ENCODE assay signal across 39 cellular contexts in the genomic region with DNA sequence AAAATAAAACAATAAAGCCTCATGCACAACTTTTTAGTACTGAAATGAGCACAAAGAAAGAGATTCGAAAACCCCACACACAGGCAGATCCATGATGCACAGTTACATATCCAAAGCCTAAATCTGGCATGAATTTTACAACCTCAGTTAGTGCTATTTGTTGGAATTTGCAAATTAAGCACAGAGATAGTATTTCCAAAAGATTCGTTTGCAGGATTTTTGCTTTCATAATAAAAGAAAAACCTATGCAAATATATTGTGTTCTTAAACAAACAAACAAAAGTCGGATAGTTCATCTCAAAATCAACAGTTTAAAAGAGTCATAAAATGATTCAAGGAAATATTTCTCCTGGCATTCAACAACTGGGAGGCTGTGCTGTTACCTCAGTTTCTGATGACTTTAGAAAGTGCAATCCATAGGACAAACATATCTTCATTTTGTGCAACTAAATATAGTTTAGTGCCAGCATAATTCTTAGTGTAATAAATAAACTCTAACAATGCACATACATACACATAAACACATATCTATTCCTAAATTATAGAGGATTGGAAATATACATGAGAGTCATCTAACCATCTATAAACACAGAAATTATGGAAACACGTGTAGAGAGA. TPM values are rescaled to one million over a fixed set of nuclear protein-coding genes. Genes with fewer than 3 reads are reported as not detected.
"Had no signal": no experiment of that assay in that cellular context is flagged by ENCODE, and none has a peak within 500 bp of the region (broad histone marks: within the 10 kb centered on the region; RNA-seq: fewer than 3 reads in every experiment).

No MANE protein-coding gene starts in this region.

- H3K36me3 Mint-ChIP-seq: activated CD4-positive, alpha-beta memory T cell treated with anti-CD3 and anti-CD28 coated beads for 36 hours; T-cell had no signal

- H3K36me3 ChIP-seq: brain microvascular endothelial cell, cardiac muscle cell had no signal

- H3K27ac Mint-ChIP-seq: activated B cell treated with CpG ODN at 0.5 μM for 24 hours; activated CD4-positive, alpha-beta memory T cell treated with anti-CD3 and anti-CD28 coated beads for 36 hours; activated naive CD4-positive, alpha-beta T cell treated with anti-CD3 and anti-CD28 coated beads for 36 hours; activated naive CD4-positive, alpha-beta T cell treated with anti-CD3 and anti-CD28 coated beads, Interleukin-2, amount 50 U/mL, for 72 hours; activated T-helper 1 cell treated with anti-CD3 and anti-CD28 coated beads, Interleukin-12 subunit alpha, Interleukin-12 subunit beta, Interleukin-2, Interleukin-4 antibody, amounts not matched to agents 30 ng/mL and 10 ng/mL and 1 ng/mL, durations not matched to agents 14 hours and 24 hours and 36 hours; T-cell; T-helper 17 cell had no signal

- ATAC-seq: activated naive CD4-positive, alpha-beta T cell treated with anti-CD3 and anti-CD28 coated beads, Interleukin-2, amount 50 U/mL, for 72 hours; activated T-cell treated with anti-CD3 and anti-CD28 coated beads, Interleukin-2, amount 50 U/mL, for 4 hours; PC-3; Right ventricle myocardium inferior; SK-N-SH treated with all-trans-retinoic acid at 6 μM for 48 hours; T-cell; T-helper 17 cell had no signal

- FAIRE-seq: RCC 7860 had no signal

- H3K4me3 ChIP-seq: cardiac muscle cell had no signal

- H3K27ac ChIP-seq: brain microvascular endothelial cell, cardiac muscle cell, RWPE1, VCaP had no signal

- H3K4me3 Mint-ChIP-seq: activated B cell treated with CpG ODN at 0.5 μM for 24 hours; activated CD4-positive, alpha-beta memory T cell treated with anti-CD3 and anti-CD28 coated beads for 36 hours; activated naive CD4-positive, alpha-beta T cell treated with anti-CD3 and anti-CD28 coated beads for 36 hours; activated T-cell treated with anti-CD3 and anti-CD28 coated beads, Interleukin-2, amount 50 U/mL, for 4 hours; activated T-helper 1 cell treated with anti-CD3 and anti-CD28 coated beads, Interleukin-12 subunit alpha, Interleukin-12 subunit beta, Interleukin-2, Interleukin-4 antibody, amounts not matched to agents 30 ng/mL and 10 ng/mL and 1 ng/mL, durations not matched to agents 14 hours and 24 hours and 36 hours; central memory CD8-positive, alpha-beta T cell; T-cell; T-helper 17 cell had no signal

- DNase-seq: activated B cell treated with CpG ODN at 0.5 μM for 24 hours; activated CD4-positive, alpha-beta memory T cell treated with anti-CD3 and anti-CD28 coated beads for 36 hours; activated CD4-positive, alpha-beta T cell treated with anti-CD3 and anti-CD28 coated beads for 4 hours; activated CD4-positive, alpha-beta T cell treated with anti-CD3 and anti-CD28 coated beads, Interleukin-2, amount 50 U/mL, for 1 hour; activated CD4-positive, CD25-positive, alpha-beta regulatory T cell treated with anti-CD3 and anti-CD28 coated beads, Interleukin-2, amount 50 U/mL, for 72 hours; activated CD8-positive, alpha-beta memory T cell treated with anti-CD3 and anti-CD28 coated beads, Interleukin-2, amount 50 U/mL, for 4 hours; activated gamma-delta T cell treated with Interleukin-2 at 50 U/mL for 16 hours; activated naive CD4-positive, alpha-beta T cell treated with anti-CD3 and anti-CD28 coated beads for 36 hours; activated T-cell treated with anti-CD3 and anti-CD28 coated beads for 4 hours; activated T-cell treated with anti-CD3 and anti-CD28 coated beads, Interleukin-2, amount 50 U/mL, for 4 hours; anterior cingulate cortex; brain microvascular endothelial cell; Kasumi-1; MM.1S; MV-4-11; NCI-H1092 treated with DMSO at 0.1 percent for 48 hours; NCI-H1417; NCI-H146; NCI-H187; NCI-H2029 treated with DMSO at 0.1 percent for 48 hours; NCI-H2107; NCI-H2171; NCI-H510A; NCI-H526; NCI-H748 treated with DMSO at 0.1 percent for 48 hours; NK-92 treated with Interleukin-12 subunit alpha and Interleukin-12 subunit beta, amount 100 ng/mL, for 24 hours; PC-3; SIG-M5; T-cell; T-helper 17 cell had no signal

- H3K4me1 Mint-ChIP-seq: activated B cell treated with CpG ODN at 0.5 μM for 24 hours; central memory CD8-positive, alpha-beta T cell had no signal

- H3K9me3 Mint-ChIP-seq: activated B cell treated with CpG ODN at 0.5 μM for 24 hours; activated CD4-positive, alpha-beta memory T cell treated with anti-CD3 and anti-CD28 coated beads for 36 hours; activated naive CD4-positive, alpha-beta T cell treated with anti-CD3 and anti-CD28 coated beads for 36 hours; activated T-cell treated with anti-CD3 and anti-CD28 coated beads, Interleukin-2, amount 50 U/mL, for 4 hours; central memory CD8-positive, alpha-beta T cell had no signal

RNA-seq across cellular contexts. Expression of gene PAX3, which starts 10.8 kb away (rescaled TPM):
- total RNA-seq: activated B cell treated with CpG ODN at 0.5 μM for 24 hours; activated CD4-positive, alpha-beta memory T cell treated with anti-CD3 and anti-CD28 coated beads for 36 hours; activated naive CD4-positive, alpha-beta T cell treated with anti-CD3 and anti-CD28 coated beads for 36 hours; activated naive CD4-positive, alpha-beta T cell treated with anti-CD3 and anti-CD28 coated beads, Interleukin-2, amount 50 U/mL, for 72 hours; activated T-cell treated with anti-CD3 and anti-CD28 coated beads, Interleukin-2, amount 50 U/mL, for 4 hours; activated T-helper 1 cell treated with anti-CD3 and anti-CD28 coated beads, Interleukin-12 subunit alpha, Interleukin-12 subunit beta, Interleukin-2, Interleukin-4 antibody, amounts not matched to agents 30 ng/mL and 10 ng/mL and 1 ng/mL, durations not matched to agents 14 hours and 24 hours and 36 hours; PC-3; Right ventricle myocardium inferior; T-cell; T-helper 17 cell had no signal
